18 cellular contexts compared by ENCODE assay signal in genomic region chr4:98565646-98566403, GRCh38.
DNase-seq lines count a peak whose midpoint lies in the region; ATAC-seq, FAIRE-seq and TF ChIP-seq lines count a peak whose summit lies in the region.
"Had no signal": no experiment of that assay in that cellular context is flagged by ENCODE, and none has a peak within 500 bp of the region (broad histone marks: within the 10 kb centered on the region; RNA-seq: fewer than 3 reads in every experiment).

No MANE protein-coding gene starts in this region.

- no peak overlapping the region for H3K23ac ChIP-seq in neuronal stem cell (ENCODE audit: low read depth, low read length, poor library complexity)

- TF ChIP-seq POLR2A in esophagus squamous epithelium (IDR thresholded peaks at IDR 0.05) (no peak), GM12892 (IDR thresholded peaks at IDR 0.05; ENCODE audit: low read depth, low read length) (no peak)

- H3K36me3 Mint-ChIP-seq in activated naive CD4-positive, alpha-beta T cell treated with anti-CD3 and anti-CD28 coated beads for 36 hours (ENCODE audit: low read depth) = peaks cover 2% of the 10 kb centered on the region

- no peak overlapping the region for H4K91ac ChIP-seq in neuronal stem cell (ENCODE audit: low read depth, low read length, poor library complexity)

- no peak for FAIRE-seq in GM12892 (lab: Jason Lieb, UNC)
- FAIRE-seq: endometrium, RCC 7860 had no signal

- H2BK120ac ChIP-seq in neuronal stem cell (ENCODE audit: low read depth, low read length) = no peak overlapping the region

- H2BK5ac ChIP-seq in neuronal stem cell (ENCODE audit: low read length) = no peak overlapping the region

- no peak overlapping the region for H3K27ac Mint-ChIP-seq in activated naive CD4-positive, alpha-beta T cell treated with anti-CD3 and anti-CD28 coated beads for 36 hours
- H3K27ac Mint-ChIP-seq: activated CD4-positive, alpha-beta T cell treated with anti-CD3 and anti-CD28 coated beads, Interleukin-2, amount 10 ng/mL, durations not matched to agents 24 days and 14 days had no signal

- no peak overlapping the region for H3K4ac ChIP-seq in neuronal stem cell (ENCODE audit: low read length)

- no peak overlapping the region for H3K18ac ChIP-seq in neuronal stem cell (ENCODE audit: low read length)

- no peaks in the 10 kb centered on the region for H3K27me3 ChIP-seq in BLaER1 treated with 17β-estradiol and CSF1 and Interleukin-3, amounts not matched to agents 10 nM and 100 nM
- H3K27me3 ChIP-seq in esophagus squamous epithelium = no peaks in the 10 kb centered on the region
- H3K27me3 ChIP-seq in neuronal stem cell (ENCODE audit: control insufficient read depth in 3 of 3, insufficient read depth in 3 of 3, low read depth in 1 of 3, low read length in 3 of 3) = no peaks in the 10 kb centered on the region
- no peaks in the 10 kb centered on the region for H3K27me3 ChIP-seq in BE2C
- H3K27me3 ChIP-seq: body of pancreas, heart left ventricle had no signal

- peaks cover 0 to 14% (median 11%) of the 10 kb centered on the region in 10 experiments; a peak in 9 of 20 replicates for H3K4me1 ChIP-seq in BLaER1 treated with 17β-estradiol and CSF1 and Interleukin-3, amounts not matched to agents 10 nM and 100 nM
- H3K4me1 ChIP-seq in esophagus squamous epithelium = peaks cover 4 to 42% (median 13%) of the 10 kb centered on the region in 3 donors
- H3K4me1 ChIP-seq in neuronal stem cell (ENCODE audit: control insufficient read depth in 2 of 2, insufficient read depth in 1 of 2, low read depth in 1 of 2, low read length in 2 of 2) = peaks cover 7 to 8% of the 10 kb centered on the region in 2 donors
- H3K4me1 ChIP-seq in BE2C = no peaks in the 10 kb centered on the region
- H3K4me1 ChIP-seq: body of pancreas had no signal

- no peaks in the 10 kb centered on the region for H3K9me3 Mint-ChIP-seq in activated naive CD4-positive, alpha-beta T cell treated with anti-CD3 and anti-CD28 coated beads for 36 hours
- H3K9me3 Mint-ChIP-seq: activated CD4-positive, alpha-beta T cell treated with anti-CD3 and anti-CD28 coated beads, Interleukin-2, amount 10 ng/mL, durations not matched to agents 24 days and 14 days had no signal

- CTCF ChIA-PET in activated naive CD4-positive, alpha-beta T cell treated with anti-CD3 and anti-CD28 coated beads for 36 hours (lab: Charles Lee) = no interaction called here

- no peak overlapping the region for H2AK5ac ChIP-seq in neuronal stem cell (ENCODE audit: low read depth, low read length)

- H4K8ac ChIP-seq in neuronal stem cell (ENCODE audit: low read depth, low read length) = no peak overlapping the region

- H3K4me1 Mint-ChIP-seq in activated naive CD4-positive, alpha-beta T cell treated with anti-CD3 and anti-CD28 coated beads for 36 hours (ENCODE audit: low read depth) = peaks cover 28% of the 10 kb centered on the region

- no peak overlapping the region for H3K27ac ChIP-seq in BLaER1 treated with 17β-estradiol and CSF1 and Interleukin-3, amounts not matched to agents 10 nM and 100 nM
- H3K27ac ChIP-seq in esophagus squamous epithelium = peak overlapping the region in 3 of 4 donors; percentile 2 to 46 (median 36)
- H3K27ac ChIP-seq in neuronal stem cell (replicated peaks; ENCODE audit: low read length) = no peak overlapping the region
- H3K27ac ChIP-seq: body of pancreas had no signal

- no peaks in the 10 kb centered on the region for H3K36me3 ChIP-seq in BLaER1 treated with 17β-estradiol and CSF1 and Interleukin-3, amounts not matched to agents 10 nM and 100 nM
- no peaks in the 10 kb centered on the region for H3K36me3 ChIP-seq in esophagus squamous epithelium
- no peaks in the 10 kb centered on the region for H3K36me3 ChIP-seq in neuronal stem cell (replicated peaks in 1 of 2; ENCODE audit: control insufficient read depth in 2 of 2, insufficient read depth in 2 of 2, low read length in 2 of 2)
- no peaks in the 10 kb centered on the region for H3K36me3 ChIP-seq in BE2C
- H3K36me3 ChIP-seq: heart left ventricle had no signal

- no peaks in the 10 kb centered on the region for H3K79me1 ChIP-seq in neuronal stem cell (ENCODE audit: low read depth, low read length)

- no peak overlapping the region for H3K14ac ChIP-seq in neuronal stem cell (ENCODE audit: low read length)

- TF ChIP-seq CTCF in esophagus squamous epithelium (IDR thresholded peaks at IDR 0.05) = no peak
- no peak for TF ChIP-seq CTCF in BE2C (IDR thresholded peaks at IDR 0.05; ENCODE audit: low read depth, low read length)

- H3K4me3 Mint-ChIP-seq in activated naive CD4-positive, alpha-beta T cell treated with anti-CD3 and anti-CD28 coated beads for 36 hours = no peak overlapping the region
- H3K4me3 Mint-ChIP-seq: activated CD4-positive, alpha-beta T cell treated with anti-CD3 and anti-CD28 coated beads, Interleukin-2, amount 10 ng/mL, durations not matched to agents 24 days and 14 days had no signal

- no peak overlapping the region for H2BK12ac ChIP-seq in neuronal stem cell (ENCODE audit: low read length)

- H3K9ac ChIP-seq in BLaER1 treated with 17β-estradiol and CSF1 and Interleukin-3, amounts not matched to agents 10 nM and 100 nM = no peak overlapping the region
- H3K9ac ChIP-seq in neuronal stem cell (ENCODE audit: low read depth, low read length, poor library complexity) = no peak overlapping the region

- H3K9me3 ChIP-seq in BLaER1 treated with 17β-estradiol and CSF1 and Interleukin-3, amounts not matched to agents 10 nM and 100 nM (replicated peaks in 1 of 11) = no peaks in the 10 kb centered on the region
- H3K9me3 ChIP-seq in esophagus squamous epithelium (no peaks in the 10 kb centered on the region), neuronal stem cell (replicated peaks in 1 of 2; ENCODE audit: control insufficient read depth in 2 of 2, insufficient read depth in 1 of 2, low read depth in 1 of 2, low read length in 2 of 2) (peaks cover 0 to 2% of the 10 kb centered on the region in 2 donors), BE2C (no peaks in the 10 kb centered on the region)
- H3K9me3 ChIP-seq: body of pancreas, heart left ventricle had no signal

- WGBS in esophagus squamous epithelium, 2 donors = 53 to 60% methylated on average over 6 of the region's 6 CpGs
- no CpG with 5 or more reads among the region's 6 CpGs for WGBS in neuronal stem cell (ENCODE audit: extremely low coverage in 2 of 2, insufficient read length in 2 of 2, insufficient replicate concordance in 1 of 2), 2 donors

- no peaks in the 10 kb centered on the region for H3K27me3 Mint-ChIP-seq in activated naive CD4-positive, alpha-beta T cell treated with anti-CD3 and anti-CD28 coated beads for 36 hours (ENCODE audit: low read depth)
- H3K27me3 Mint-ChIP-seq: activated CD4-positive, alpha-beta T cell treated with anti-CD3 and anti-CD28 coated beads, Interleukin-2, amount 10 ng/mL, durations not matched to agents 24 days and 14 days had no signal

- intact Hi-C loops in esophagus squamous epithelium (cut with DNase I) = no loop called here
- intact Hi-C loops in activated naive CD4-positive, alpha-beta T cell treated with anti-CD3 and anti-CD28 coated beads for 36 hours (cut with micrococcal nuclease) = no loop called here

- no peaks in the 10 kb centered on the region for H4K20me1 ChIP-seq in BLaER1 treated with 17β-estradiol and CSF1 and Interleukin-3, amounts not matched to agents 10 nM and 100 nM

- DNase-seq in LHCN-M2 (ENCODE audit: low read depth) (peak; percentile 26), esophagus squamous epithelium (lab: John Stamatoyannopoulos, UW) (no peak), neuronal stem cell (ENCODE audit: low spot score) (no peak), GM12892 (ENCODE audit: insufficient read length) (no peak), BE2C (no peak)
- no peak for DNase-seq in activated naive CD4-positive, alpha-beta T cell treated with anti-CD3 and anti-CD28 coated beads for 36 hours
- DNase-seq: activated CD4-positive, alpha-beta T cell treated with anti-CD3 and anti-CD28 coated beads, Interleukin-2, amount 10 ng/mL, durations not matched to agents 24 days and 14 days; activated effector memory CD4-positive, alpha-beta T cell treated with anti-CD3 and anti-CD28 coated beads, Interleukin-2, amount 50 U/mL, for 16 hours; body of pancreas; left colon; MM.1S; NCI-H226; T-helper 2 cell had no signal

- no peak for ATAC-seq in GM18520 (IDR thresholded peaks at IDR 0.05; ENCODE audit: unreplicated experiment)
- ATAC-seq: body of pancreas, left colon had no signal

- peak overlapping the region; percentile 32 for H2AFZ ChIP-seq in neuronal stem cell (ENCODE audit: low read length)

- H2BK15ac ChIP-seq in neuronal stem cell (ENCODE audit: low read length) = no peak overlapping the region

- H3K4me2 ChIP-seq in BLaER1 treated with 17β-estradiol and CSF1 and Interleukin-3, amounts not matched to agents 10 nM and 100 nM = peak overlapping the region in 7 of 11 experiments; percentile 28 to 46 (median 36); a peak in 13 of 22 replicates
- H3K4me2 ChIP-seq in neuronal stem cell (ENCODE audit: insufficient read depth, low read length, poor library complexity, severe bottlenecking) = no peak overlapping the region

- H3K4me3 ChIP-seq in BLaER1 treated with 17β-estradiol and CSF1 and Interleukin-3, amounts not matched to agents 10 nM and 100 nM = no peak overlapping the region
- no peak overlapping the region for H3K4me3 ChIP-seq in esophagus squamous epithelium
- H3K4me3 ChIP-seq in neuronal stem cell (ENCODE audit: low read length in 2 of 2) = no peak overlapping the region
- H3K4me3 ChIP-seq in BE2C (ENCODE audit: low read depth, low read length) = no peak overlapping the region
- H3K4me3 ChIP-seq: body of pancreas, heart left ventricle had no signal

Comparison
In these comparisons a context has a peak if more than half of its experiments do, and no peak if none do; other contexts are left out.
1. H3K27ac ChIP-seq: peak in esophagus squamous epithelium (3 of 4); none in BLaER1 treated with 17β-estradiol and CSF1 and Interleukin-3, amounts not matched to agents 10 nM and 100 nM (0 of 11) and neuronal stem cell (single experiment).